Comparison of ENCODE assay signal across 8 cellular contexts in genomic region chr17:36148559-36149295, GRCh38. TPM values are rescaled to one million over a fixed set of nuclear protein-coding genes. Genes with fewer than 3 reads are reported as not detected.
DNase-seq lines count a peak whose midpoint lies in the region; ATAC-seq and TF ChIP-seq lines count a peak whose summit lies in the region.
"Had no signal": no experiment of that assay in that cellular context is flagged by ENCODE, and none has a peak within 500 bp of the region (broad histone marks: within the 10 kb centered on the region; RNA-seq: fewer than 3 reads in every experiment).

No MANE protein-coding gene starts in this region.

- no peaks in the 10 kb centered on the region for H3F3A ChIP-seq in neural progenitor cell (ENCODE audit: low read depth)

- H3K4me1 ChIP-seq in Panc1 (ENCODE audit: control insufficient read depth, insufficient read depth, low read length) (peaks cover 2% of the 10 kb centered on the region; the same call in 1 of the 2 replicates), neural progenitor cell (peaks cover 8% of the 10 kb centered on the region)

- H3K4me3 ChIP-seq in Panc1 (ENCODE audit: low read depth in 2 of 2, low read length in 2 of 2) (no peak overlapping the region), fibroblast of the aortic adventitia (ENCODE audit: low read depth, low read length) (no peak overlapping the region), neural progenitor cell (no peak overlapping the region)

- H3K9ac ChIP-seq in neural progenitor cell = no peak overlapping the region

- H3K36me3 Mint-ChIP-seq in neural progenitor cell = no peaks in the 10 kb centered on the region

- no peaks in the 10 kb centered on the region for H3K79me2 ChIP-seq in neural progenitor cell (ENCODE audit: low read depth)

- in situ Hi-C loops in Panc1 (cut with HindIII; ENCODE audit: low pct_unique_long_range_greater_than_20kb, low sequenced_read_pairs) = no loop called here

- TF ChIP-seq CTCF in GM12874 (IDR thresholded peaks at IDR 0.05; ENCODE audit: insufficient read depth, low read depth, low read length) (peak; percentile 99), Panc1 (IDR thresholded peaks at IDR 0.05) (peak; percentile 99), fibroblast of the aortic adventitia (IDR thresholded peaks at IDR 0.05; ENCODE audit: insufficient read depth, low read length) (peak; percentile 100), neural progenitor cell (IDR thresholded peaks at IDR 0.05) (peak; percentile 100)

- POLR2A ChIA-PET in Panc1 (lab: Charles Lee) = no interaction called here

- DNase-seq in Panc1 (ENCODE audit: low read depth, low spot score) (peak; percentile 56), fibroblast of the aortic adventitia (ENCODE audit: low read depth) (peak; percentile 67), neural progenitor cell (ENCODE audit: low spot score) (peak; percentile 80), stromal cell of bone marrow (ENCODE audit: low read depth) (peak; percentile 34)
- peak; percentile 46 to 52 for DNase-seq in activated T-helper 1 cell treated with anti-CD3 and anti-CD28 coated beads, Interleukin-2, amount 50 U/mL, for 16 hours (ENCODE audit: low read depth in 1 of 2, low spot score in 1 of 2)

- BruUV-seq in Panc1 (replicated peaks; lab: Mats Ljungman, UMichigan) = no TSS peak

- H3K27me3 ChIP-seq in Panc1 (ENCODE audit: control insufficient read depth, insufficient read depth, low read length) (peaks cover 22% of the 10 kb centered on the region), neural progenitor cell (peaks cover 31% of the 10 kb centered on the region)

- H3K27ac ChIP-seq in Panc1 (ENCODE audit: low read length) = no peak overlapping the region
- H3K27ac ChIP-seq in neural progenitor cell = no peak overlapping the region

- H3K36me3 ChIP-seq in Panc1 (ENCODE audit: control insufficient read depth, insufficient read depth, low read length) (no peaks in the 10 kb centered on the region), neural progenitor cell (no peaks in the 10 kb centered on the region)

- peaks cover 3% of the 10 kb centered on the region for H3K27me3 Mint-ChIP-seq in neural progenitor cell (ENCODE audit: insufficient read depth, low read depth)

- H3K27ac Mint-ChIP-seq in neural progenitor cell = no peak overlapping the region

- no peak overlapping the region for H3K4me3 Mint-ChIP-seq in neural progenitor cell

- no peak overlapping the region for H3K4me2 ChIP-seq in neural progenitor cell

- ATAC-seq in HG03460 (IDR thresholded peaks at IDR 0.05; ENCODE audit: unreplicated experiment) (peak; percentile 58), Panc1 (peak; percentile 96)

- CTCF ChIA-PET in Panc1 (lab: Charles Lee) = interaction anchor here (0.5 to 1.7 kb wide), 7 partner anchors 73 to 200 kb away, joined by 3 to 11 read pairs (median 6); no protein-coding TSS in a partner anchor

- H3K9me3 ChIP-seq in Panc1 (ENCODE audit: control insufficient read depth, insufficient read depth, low read depth, low read length) (no peaks in the 10 kb centered on the region), neural progenitor cell (ENCODE audit: low read depth) (no peaks in the 10 kb centered on the region)

- H2AFZ ChIP-seq in neural progenitor cell (replicated peaks) = peak overlapping the region; percentile 72

- intact Hi-C loops in Panc1 (cut with micrococcal nuclease; ENCODE audit: unreplicated experiment) = loop anchor here (2.0 kb wide), 1 partner anchor 180 kb away; no protein-coding TSS in a partner anchor

- H3K9me3 Mint-ChIP-seq in neural progenitor cell = peaks cover 5% of the 10 kb centered on the region

- peaks cover 6% of the 10 kb centered on the region for H3K4me1 Mint-ChIP-seq in neural progenitor cell

- H4K20me1 ChIP-seq in neural progenitor cell (ENCODE audit: low read depth) = no peaks in the 10 kb centered on the region

RNA-seq across cellular contexts. Expression of gene TBC1D3B, which starts 27.7 kb away (rescaled TPM):
- total RNA-seq in Panc1 (2021; ENCODE audit: unreplicated experiment) (7.4 TPM), fibroblast of the aortic adventitia (ENCODE audit: low replicate concordance) (0.36 and 3.5 TPM in 2 replicates), neural progenitor cell (ENCODE audit: low replicate concordance) (3.3 TPM in 1 of 2 replicates, not detected in the other)
- 5.0 TPM for polyA plus RNA-seq in Panc1 (2012; ENCODE audit: insufficient read length)
- total RNA-seq: skeletal muscle tissue had no signal

RNA-seq across cellular contexts. Expression of gene CCL4, which starts 45.1 kb away (rescaled TPM):
- total RNA-seq in Panc1 (2021; ENCODE audit: unreplicated experiment) = 0.51 TPM
- polyA plus RNA-seq in Panc1 (2012; ENCODE audit: insufficient read length) = not detected
- not detected in 2 replicates for total RNA-seq in fibroblast of the aortic adventitia (ENCODE audit: low replicate concordance)
- total RNA-seq in neural progenitor cell (ENCODE audit: low replicate concordance) = not detected in 2 replicates

RNA-seq across cellular contexts. Expression of gene CCL3L1, which starts 47.8 kb away (rescaled TPM):
- total RNA-seq in Panc1 (2021; ENCODE audit: unreplicated experiment) = not detected
- polyA plus RNA-seq in Panc1 (2012; ENCODE audit: insufficient read length) = not detected
- total RNA-seq in fibroblast of the aortic adventitia (ENCODE audit: low replicate concordance) = not detected in 2 replicates
- total RNA-seq in neural progenitor cell (ENCODE audit: low replicate concordance) = 1.2 and 2.9 TPM in 2 replicates

RNA-seq across cellular contexts. Expression of gene CCL3, which starts 58.8 kb away (rescaled TPM):
- total RNA-seq in Panc1 (2021; ENCODE audit: unreplicated experiment) (1.1 TPM), fibroblast of the aortic adventitia (ENCODE audit: low replicate concordance) (0.18 TPM in 1 of 2 replicates, not detected in the other), neural progenitor cell (ENCODE audit: low replicate concordance) (not detected in 2 replicates)
- not detected for polyA plus RNA-seq in Panc1 (2012; ENCODE audit: insufficient read length)
